Comparison of ENCODE assay signal across 1 cellular context in genomic region chr6:136607932-136608772, GRCh38.
TF ChIP-seq lines count a peak whose summit lies in the region.

No MANE protein-coding gene starts in this region.

TF ChIP-seq in K562, 482 proteins besides CTCF, POLR2A, EP300 and RAD21 (continued from another document):
- TF ChIP-seq ZNF318 (IDR thresholded peaks at IDR 0.05; ENCODE audit: borderline replicate concordance in 1 of 2, low read depth in 1 of 2) (no peak), ZNF766 (CRISPR knock-in tag; conservative IDR thresholded peaks at IDR 0.05) (no peak), ETS1 (conservative IDR thresholded peaks at IDR 0.05; ENCODE audit: control insufficient read depth, low read depth, low read length) (no peak), ZBTB5 (IDR thresholded peaks at IDR 0.05) (no peak), XRCC5 (IDR thresholded peaks at IDR 0.05; ENCODE audit: low read depth, low read length) (0 out of 2 replicates have a peak, but pooled peaks have one; percentile 32), JUN (IDR thresholded peaks at IDR 0.05; ENCODE audit: borderline replicate concordance, low read depth, low read length) (peak; percentile 25; the same call in 1 of the 2 replicates), JUN (CRISPR knock-in tag; IDR thresholded peaks at IDR 0.05; ENCODE audit: borderline replicate concordance) (no peak), CHD1 (IDR thresholded peaks at IDR 0.05; ENCODE audit: low read length) (no peak), AFF4 (CRISPR knock-in tag; IDR thresholded peaks at IDR 0.05) (0 out of 2 replicates have a peak, but pooled peaks have one; percentile 1), EGR1 (conservative IDR thresholded peaks at IDR 0.05) (no peak)
